ENCODE assay signal across 8 cellular contexts in genomic region chr20:3818155-3819151, GRCh38. TPM values are rescaled to one million over a fixed set of nuclear protein-coding genes. Genes with fewer than 3 reads are reported as not detected.
DNase-seq lines count a peak whose midpoint lies in the region; ATAC-seq, FAIRE-seq and TF ChIP-seq lines count a peak whose summit lies in the region.

No MANE protein-coding gene starts in this region.

- peak; percentile 88 for TF ChIP-seq RAD21 in HepG2 (CRISPR knock-in tag; IDR thresholded peaks at IDR 0.05)

- H3K4me2 ChIP-seq in OCI-LY3 (ENCODE audit: low read length) = no peak overlapping the region
- H3K4me2 ChIP-seq in HepG2 (ENCODE audit: low read depth, low read length) = peak overlapping the region; percentile 87

- H3K9me3 ChIP-seq in OCI-LY3 (ENCODE audit: insufficient read depth, low read length) (no peaks in the 10 kb centered on the region), HepG2 (ENCODE audit: low read length) (no peaks in the 10 kb centered on the region), thoracic aorta (no peaks in the 10 kb centered on the region)

- no TSS peak for BruUV-seq in HepG2 (replicated peaks; lab: Mats Ljungman, UMichigan)

- in situ Hi-C loops in HepG2 (cut with HindIII; ENCODE audit: extremely low pct_ligation_motif_present, low pct_unique_long_range_greater_than_20kb) = loop anchor here (5.0 kb wide), 1 partner anchor 36 kb away; the partner anchor contains the start of gene SPEF1

- H3K4me3 ChIP-seq in OCI-LY3 (ENCODE audit: low read length) (no peak overlapping the region), HepG2 (replicated peaks in 1 of 3; ENCODE audit: insufficient read depth in 1 of 3, low read depth in 2 of 3, low read length in 3 of 3) (peak overlapping the region in 2 of 3 experiments; percentile 0 to 61; a peak in 4 of 6 replicates), thoracic aorta (no peak overlapping the region)

- intact Hi-C loops in HepG2 (cut with micrococcal nuclease; ENCODE audit: unreplicated experiment) = loop anchor here (1.0 to 2.0 kb wide), 2 partner anchors 31 to 66 kb away; no protein-coding TSS in a partner anchor

- H2AFZ ChIP-seq in OCI-LY3 (ENCODE audit: low read depth, low read length) (no peak overlapping the region), HepG2 (ENCODE audit: low read length) (peak overlapping the region; percentile 70)

- peak in 1 of 2 experiments; percentile 59; a peak in 3 of 4 replicates for TF ChIP-seq POLR2A in HepG2 (IDR thresholded peaks at IDR 0.05; ENCODE audit: insufficient read depth in 1 of 2, low read depth in 2 of 2, low read length in 2 of 2)

- TF ChIP-seq EP300 in HepG2 (IDR thresholded peaks at IDR 0.05; ENCODE audit: low read depth in 2 of 2, low read length in 2 of 2) (no peak), HepG2 (CRISPR knock-in tag; IDR thresholded peaks at IDR 0.05; ENCODE audit: borderline replicate concordance) (no peak; the same call in 1 of the 2 replicates)

- no peaks in the 10 kb centered on the region for H4K20me1 ChIP-seq in OCI-LY3 (ENCODE audit: insufficient read depth, low read length)
- no peaks in the 10 kb centered on the region for H4K20me1 ChIP-seq in HepG2 (ENCODE audit: insufficient read depth, low read length)

- CTCF ChIA-PET in HepG2 (lab: Yijun Ruan, JAX; ENCODE audit: low intra/inter-chr PET ratio, low total read pairs) = interaction anchor here (0.7 to 4.6 kb wide), 6 partner anchors 23 to 69 kb away, joined by 3 to 119 read pairs (median 6); partner anchors contain the start of genes CDC25B, CENPB and SPEF1

- POLR2A ChIA-PET in HepG2 (lab: Yijun Ruan, JAX) = interaction anchor here (0.6 to 4.8 kb wide), 20 partner anchors 9 to 1151 kb away, joined by 3 to 134 read pairs (median 4); partner anchors contain the start of genes ADISSP, CDC25B, CENPB and MAVS

- H3K27ac ChIP-seq in OCI-LY3 (ENCODE audit: low read length) (no peak overlapping the region), caudate nucleus (ENCODE audit: low read depth, low read length) (peak overlapping the region; percentile 58), HepG2 (ENCODE audit: extremely low read length, insufficient read depth, low read length) (peak overlapping the region; percentile 96), thoracic aorta (peak overlapping the region; percentile 31 to 92)

- H3K27me3 ChIP-seq in OCI-LY3 (ENCODE audit: low read depth, low read length) (peaks cover 9% of the 10 kb centered on the region; the same call in 1 of the 2 replicates), HepG2 (ENCODE audit: control insufficient read depth in 1 of 2, insufficient read depth in 2 of 2, low read length in 2 of 2) (peaks cover 3 to 10% of the 10 kb centered on the region in 2 experiments; a peak in 3 of 5 replicates), thoracic aorta (replicated peaks; ENCODE audit: insufficient read depth) (no peaks in the 10 kb centered on the region)

- H3K36me3 ChIP-seq in OCI-LY3 (replicated peaks; ENCODE audit: low read depth, low read length) (peaks cover 5% of the 10 kb centered on the region), HepG2 (replicated peaks in 1 of 2; ENCODE audit: control insufficient read depth in 1 of 2, insufficient read depth in 2 of 2, low read length in 2 of 2) (peaks cover 3 to 10% of the 10 kb centered on the region in 2 experiments), thoracic aorta (peaks cover 8% of the 10 kb centered on the region)

- TF ChIP-seq CTCF in D721Med (IDR thresholded peaks at IDR 0.05; ENCODE audit: insufficient read depth, missing control alignments) (peak; percentile 49), OCI-LY3 (IDR thresholded peaks at IDR 0.05; ENCODE audit: low read depth, low read length) (peak; percentile 41), HepG2 (CRISPR knock-in tag; IDR thresholded peaks at IDR 0.05) (peak; percentile 99), thoracic aorta (IDR thresholded peaks at IDR 0.05) (peak; percentile 59)

- no peak for FAIRE-seq in D721Med (lab: Jason Lieb, UNC)
- peak; percentile 92 for FAIRE-seq in HepG2 (lab: Jason Lieb, UNC)

- H3K4me1 ChIP-seq in OCI-LY3 (ENCODE audit: low read length) (peaks cover 11% of the 10 kb centered on the region), HepG2 (ENCODE audit: insufficient read depth, low read length) (peaks cover 37% of the 10 kb centered on the region), thoracic aorta (ENCODE audit: control insufficient read depth in 1 of 2, low read depth in 2 of 2) (peaks cover 4 to 27% of the 10 kb centered on the region in 2 donors)

- 43% methylated on average over 8 of the region's 8 CpGs for WGBS in HepG2 (ENCODE audit: low lambda C conversion rate)

- H3K9ac ChIP-seq in OCI-LY3 (ENCODE audit: low read length) (no peak overlapping the region), HepG2 (ENCODE audit: insufficient read depth, low read depth, low read length) (peak overlapping the region; percentile 55)

- peaks cover 7% of the 10 kb centered on the region for H3K79me2 ChIP-seq in OCI-LY3 (ENCODE audit: low read length)
- H3K79me2 ChIP-seq in HepG2 (ENCODE audit: insufficient read depth, low read length) = peaks cover 12% of the 10 kb centered on the region

- DNase-seq in D721Med (ENCODE audit: insufficient read length, low spot score) (no peak), HS-5 (ENCODE audit: low read depth) (peak; percentile 56), caudate nucleus (lab: John Stamatoyannopoulos, UW) (peak in 12 of 61 donors; percentile 15 to 43 (median 30)), HepG2 (ENCODE audit: low spot score) (peak; percentile 95), thoracic aorta (ENCODE audit: low spot score) (no peak)
- DNase-seq in activated CD4-positive, alpha-beta T cell treated with anti-CD3 and anti-CD28 coated beads for 4 hours = no peak

- ATAC-seq in HepG2 (peak; percentile 89), thoracic aorta (ENCODE audit: insufficient number of reproducible peaks, low FRiP score, low read depth) (no peak), HG03139 (IDR thresholded peaks at IDR 0.05; ENCODE audit: unreplicated experiment) (no peak)

RNA-seq across cellular contexts. Expression of gene AP5S1, which starts 1.9 kb away (rescaled TPM):
- 23.2 and 23.7 TPM in 2 replicates for total RNA-seq in HepG2 (2016; rRNA removed; fragmentation: Illumina TruSeq; extraction: Trizol)
- 6.5 and 6.6 TPM in 2 replicates for total RNA-seq in HepG2 (2016; cell fraction: cytosol; rRNA removed; fragmentation: Illumina TruSeq; extraction: Trizol; ENCODE audit: low read depth)
- total RNA-seq in HepG2 (2016; cell fraction: insoluble cytoplasmic fraction; rRNA removed; fragmentation: Illumina TruSeq; extraction: Trizol) = 20.8 and 26.3 TPM in 2 replicates
- total RNA-seq in HepG2 (2016; cell fraction: membrane; rRNA removed; fragmentation: Illumina TruSeq; extraction: Trizol) = 15.6 and 19.4 TPM in 2 replicates
- 14.1 and 15.3 TPM in 2 replicates for total RNA-seq in HepG2 (2016; cell fraction: nucleus; rRNA removed; fragmentation: Illumina TruSeq; extraction: Trizol)
- polyA plus RNA-seq in HepG2 (2011; rRNA removed) = 7.9 and 9.1 TPM in 2 replicates
- polyA plus RNA-seq in HepG2 (2011; cell fraction: cytosol; rRNA removed) = 6.7 and 9.3 TPM in 2 replicates
- 13.1 and 17.4 TPM in 2 replicates for polyA plus RNA-seq in HepG2 (2011; cell fraction: nucleus; rRNA removed)
- polyA plus RNA-seq in HepG2 (2012) = 6.2 and 7.2 TPM in 2 replicates
- polyA plus RNA-seq in HepG2 (2016; cell fraction: cytosol; fragmentation: Illumina TruSeq; extraction: Trizol; ENCODE audit: low read depth) = 6.5 and 8.5 TPM in 2 replicates
- polyA plus RNA-seq in HepG2 (2016; cell fraction: insoluble cytoplasmic fraction; fragmentation: Illumina TruSeq; extraction: Trizol; ENCODE audit: low read depth) = 20.4 and 21.3 TPM in 2 replicates
- polyA plus RNA-seq in HepG2 (2016; cell fraction: membrane; fragmentation: Illumina TruSeq; extraction: Trizol; ENCODE audit: low read depth) = 13.2 and 17.0 TPM in 2 replicates
- polyA plus RNA-seq in HepG2 (2016; cell fraction: nucleus; fragmentation: Illumina TruSeq; extraction: Trizol; ENCODE audit: insufficient read depth, low read depth) = 18.0 and 19.1 TPM in 2 replicates
- polyA minus RNA-seq in HepG2 (2011; rRNA and poly(A)+ RNA removed; ENCODE audit: low replicate concordance) = 15.2 and 46.1 TPM in 2 replicates
- polyA minus RNA-seq in HepG2 (2011; cell fraction: cytosol; rRNA and poly(A)+ RNA removed) = 8.3 and 11.6 TPM in 2 replicates
- polyA minus RNA-seq in HepG2 (2011; cell fraction: nucleus; rRNA and poly(A)+ RNA removed) = 23.7 and 26.3 TPM in 2 replicates
- 10 to 100 TPM; 12.3 to 18.0 TPM for total RNA-seq in thoracic aorta

RNA-seq across cellular contexts. Expression of gene CDC25B, which starts 22.3 kb away (rescaled TPM):
- total RNA-seq in HepG2 (2016; rRNA removed; fragmentation: Illumina TruSeq; extraction: Trizol) = 14.5 and 19.3 TPM in 2 replicates
- total RNA-seq in HepG2 (2016; cell fraction: cytosol; rRNA removed; fragmentation: Illumina TruSeq; extraction: Trizol; ENCODE audit: low read depth) = 5.8 and 5.9 TPM in 2 replicates
- total RNA-seq in HepG2 (2016; cell fraction: insoluble cytoplasmic fraction; rRNA removed; fragmentation: Illumina TruSeq; extraction: Trizol) = 15.3 and 18.9 TPM in 2 replicates
- total RNA-seq in HepG2 (2016; cell fraction: membrane; rRNA removed; fragmentation: Illumina TruSeq; extraction: Trizol) = 18.7 and 19.9 TPM in 2 replicates
- 13.9 and 16.9 TPM in 2 replicates for total RNA-seq in HepG2 (2016; cell fraction: nucleus; rRNA removed; fragmentation: Illumina TruSeq; extraction: Trizol)
- polyA plus RNA-seq in HepG2 (2011; rRNA removed) = 14.3 and 19.4 TPM in 2 replicates
- 11.6 and 15.6 TPM in 2 replicates for polyA plus RNA-seq in HepG2 (2011; cell fraction: cytosol; rRNA removed)
- 49.0 and 73.9 TPM in 2 replicates for polyA plus RNA-seq in HepG2 (2011; cell fraction: nucleus; rRNA removed)
- polyA plus RNA-seq in HepG2 (2012) = 26.0 and 33.6 TPM in 2 replicates
- polyA plus RNA-seq in HepG2 (2016; cell fraction: cytosol; fragmentation: Illumina TruSeq; extraction: Trizol; ENCODE audit: low read depth) = 10.4 and 11.1 TPM in 2 replicates
- 30.9 and 41.0 TPM in 2 replicates for polyA plus RNA-seq in HepG2 (2016; cell fraction: insoluble cytoplasmic fraction; fragmentation: Illumina TruSeq; extraction: Trizol; ENCODE audit: low read depth)
- polyA plus RNA-seq in HepG2 (2016; cell fraction: membrane; fragmentation: Illumina TruSeq; extraction: Trizol; ENCODE audit: low read depth) = 21.7 and 25.1 TPM in 2 replicates
- 40.4 and 46.6 TPM in 2 replicates for polyA plus RNA-seq in HepG2 (2016; cell fraction: nucleus; fragmentation: Illumina TruSeq; extraction: Trizol; ENCODE audit: insufficient read depth, low read depth)
- 22.5 and 47.0 TPM in 2 replicates for polyA minus RNA-seq in HepG2 (2011; rRNA and poly(A)+ RNA removed; ENCODE audit: low replicate concordance)
- polyA minus RNA-seq in HepG2 (2011; cell fraction: cytosol; rRNA and poly(A)+ RNA removed) = 15.7 and 18.9 TPM in 2 replicates
- polyA minus RNA-seq in HepG2 (2011; cell fraction: nucleus; rRNA and poly(A)+ RNA removed) = 11.1 and 13.0 TPM in 2 replicates
- total RNA-seq in thoracic aorta = 10 to 100 TPM; 28.4 to 41.8 TPM

RNA-seq across cellular contexts. Expression of gene MAVS, which starts 28.2 kb away (rescaled TPM):
- 36.6 and 44.4 TPM in 2 replicates for total RNA-seq in HepG2 (2016; rRNA removed; fragmentation: Illumina TruSeq; extraction: Trizol)
- total RNA-seq in HepG2 (2016; cell fraction: cytosol; rRNA removed; fragmentation: Illumina TruSeq; extraction: Trizol; ENCODE audit: low read depth) = 4.7 and 5.3 TPM in 2 replicates
- 37.6 and 37.9 TPM in 2 replicates for total RNA-seq in HepG2 (2016; cell fraction: insoluble cytoplasmic fraction; rRNA removed; fragmentation: Illumina TruSeq; extraction: Trizol)
- total RNA-seq in HepG2 (2016; cell fraction: membrane; rRNA removed; fragmentation: Illumina TruSeq; extraction: Trizol) = 17.4 and 17.9 TPM in 2 replicates
- 23.6 and 27.3 TPM in 2 replicates for total RNA-seq in HepG2 (2016; cell fraction: nucleus; rRNA removed; fragmentation: Illumina TruSeq; extraction: Trizol)
- 27.3 and 27.8 TPM in 2 replicates for polyA plus RNA-seq in HepG2 (2011; rRNA removed)
- polyA plus RNA-seq in HepG2 (2011; cell fraction: cytosol; rRNA removed) = 15.7 and 16.8 TPM in 2 replicates
- polyA plus RNA-seq in HepG2 (2011; cell fraction: nucleus; rRNA removed) = 36.4 and 42.5 TPM in 2 replicates
- polyA plus RNA-seq in HepG2 (2012) = 18.3 and 22.8 TPM in 2 replicates
- 2.6 TPM in 2 replicates for polyA plus RNA-seq in HepG2 (2016; cell fraction: cytosol; fragmentation: Illumina TruSeq; extraction: Trizol; ENCODE audit: low read depth)
- polyA plus RNA-seq in HepG2 (2016; cell fraction: insoluble cytoplasmic fraction; fragmentation: Illumina TruSeq; extraction: Trizol; ENCODE audit: low read depth) = 25.4 and 30.9 TPM in 2 replicates
- 6.2 and 7.0 TPM in 2 replicates for polyA plus RNA-seq in HepG2 (2016; cell fraction: membrane; fragmentation: Illumina TruSeq; extraction: Trizol; ENCODE audit: low read depth)
- polyA plus RNA-seq in HepG2 (2016; cell fraction: nucleus; fragmentation: Illumina TruSeq; extraction: Trizol; ENCODE audit: insufficient read depth, low read depth) = 35.3 and 39.8 TPM in 2 replicates
- 25.5 and 99.2 TPM in 2 replicates for polyA minus RNA-seq in HepG2 (2011; rRNA and poly(A)+ RNA removed; ENCODE audit: low replicate concordance)
- 36.0 and 39.4 TPM in 2 replicates for polyA minus RNA-seq in HepG2 (2011; cell fraction: cytosol; rRNA and poly(A)+ RNA removed)
- polyA minus RNA-seq in HepG2 (2011; cell fraction: nucleus; rRNA and poly(A)+ RNA removed) = 27.7 and 33.1 TPM in 2 replicates
- 10 to 100 TPM; 35.2 to 42.1 TPM for total RNA-seq in thoracic aorta

RNA-seq across cellular contexts. Expression of gene CENPB, which starts 31.9 kb away (rescaled TPM):
- 42.9 and 54.5 TPM in 2 replicates for total RNA-seq in HepG2 (2016; rRNA removed; fragmentation: Illumina TruSeq; extraction: Trizol)
- total RNA-seq in HepG2 (2016; cell fraction: cytosol; rRNA removed; fragmentation: Illumina TruSeq; extraction: Trizol; ENCODE audit: low read depth) = 12.7 and 12.9 TPM in 2 replicates
- 42.6 and 53.4 TPM in 2 replicates for total RNA-seq in HepG2 (2016; cell fraction: insoluble cytoplasmic fraction; rRNA removed; fragmentation: Illumina TruSeq; extraction: Trizol)
- 44.1 and 47.1 TPM in 2 replicates for total RNA-seq in HepG2 (2016; cell fraction: membrane; rRNA removed; fragmentation: Illumina TruSeq; extraction: Trizol)
- 22.9 and 28.9 TPM in 2 replicates for total RNA-seq in HepG2 (2016; cell fraction: nucleus; rRNA removed; fragmentation: Illumina TruSeq; extraction: Trizol)
- polyA plus RNA-seq in HepG2 (2011; rRNA removed) = 10.4 and 15.6 TPM in 2 replicates
- polyA plus RNA-seq in HepG2 (2011; cell fraction: cytosol; rRNA removed) = 13.3 and 14.8 TPM in 2 replicates
- polyA plus RNA-seq in HepG2 (2011; cell fraction: nucleus; rRNA removed) = 19.0 and 20.4 TPM in 2 replicates
- polyA plus RNA-seq in HepG2 (2012) = 20.0 and 24.1 TPM in 2 replicates
- polyA plus RNA-seq in HepG2 (2016; cell fraction: cytosol; fragmentation: Illumina TruSeq; extraction: Trizol; ENCODE audit: low read depth) = 11.2 and 11.4 TPM in 2 replicates
- polyA plus RNA-seq in HepG2 (2016; cell fraction: insoluble cytoplasmic fraction; fragmentation: Illumina TruSeq; extraction: Trizol; ENCODE audit: low read depth) = 37.8 and 42.0 TPM in 2 replicates
- polyA plus RNA-seq in HepG2 (2016; cell fraction: membrane; fragmentation: Illumina TruSeq; extraction: Trizol; ENCODE audit: low read depth) = 28.4 and 33.6 TPM in 2 replicates
- polyA plus RNA-seq in HepG2 (2016; cell fraction: nucleus; fragmentation: Illumina TruSeq; extraction: Trizol; ENCODE audit: insufficient read depth, low read depth) = 36.6 and 38.3 TPM in 2 replicates
- polyA minus RNA-seq in HepG2 (2011; rRNA and poly(A)+ RNA removed; ENCODE audit: low replicate concordance) = 40.5 and 51.2 TPM in 2 replicates
- 17.9 and 18.5 TPM in 2 replicates for polyA minus RNA-seq in HepG2 (2011; cell fraction: cytosol; rRNA and poly(A)+ RNA removed)
- 16.0 and 16.7 TPM in 2 replicates for polyA minus RNA-seq in HepG2 (2011; cell fraction: nucleus; rRNA and poly(A)+ RNA removed)
- 100 to 1,000 TPM in 1 of 2 donors, 10 to 100 TPM in 1; 97.2 to 114 TPM for total RNA-seq in thoracic aorta

RNA-seq across cellular contexts. Expression of gene SPEF1, which starts 37.2 kb away (rescaled TPM):
- total RNA-seq in HepG2 (2016; rRNA removed; fragmentation: Illumina TruSeq; extraction: Trizol) = 0.27 and 0.32 TPM in 2 replicates
- not detected in 2 replicates for total RNA-seq in HepG2 (2016; cell fraction: cytosol; rRNA removed; fragmentation: Illumina TruSeq; extraction: Trizol; ENCODE audit: low read depth)
- 0.15 and 0.22 TPM in 2 replicates for total RNA-seq in HepG2 (2016; cell fraction: insoluble cytoplasmic fraction; rRNA removed; fragmentation: Illumina TruSeq; extraction: Trizol)
- 0.17 and 0.22 TPM in 2 replicates for total RNA-seq in HepG2 (2016; cell fraction: membrane; rRNA removed; fragmentation: Illumina TruSeq; extraction: Trizol)
- 0.40 TPM in 1 of 2 replicates, not detected in the other for total RNA-seq in HepG2 (2016; cell fraction: nucleus; rRNA removed; fragmentation: Illumina TruSeq; extraction: Trizol)
- 0.05 and 0.11 TPM in 2 replicates for polyA plus RNA-seq in HepG2 (2011; rRNA removed)
- polyA plus RNA-seq in HepG2 (2011; cell fraction: cytosol; rRNA removed) = 0.08 TPM in 1 of 2 replicates, not detected in the other
- 0.45 and 0.84 TPM in 2 replicates for polyA plus RNA-seq in HepG2 (2011; cell fraction: nucleus; rRNA removed)
- polyA plus RNA-seq in HepG2 (2012) = 0.11 TPM in 1 of 2 replicates, not detected in the other
- 0.17 and 0.22 TPM in 2 replicates for polyA plus RNA-seq in HepG2 (2016; cell fraction: cytosol; fragmentation: Illumina TruSeq; extraction: Trizol; ENCODE audit: low read depth)
- polyA plus RNA-seq in HepG2 (2016; cell fraction: insoluble cytoplasmic fraction; fragmentation: Illumina TruSeq; extraction: Trizol; ENCODE audit: low read depth) = 0.24 and 0.25 TPM in 2 replicates
- polyA plus RNA-seq in HepG2 (2016; cell fraction: membrane; fragmentation: Illumina TruSeq; extraction: Trizol; ENCODE audit: low read depth) = 0.20 and 0.42 TPM in 2 replicates
- 0.29 TPM in 1 of 2 replicates, not detected in the other for polyA plus RNA-seq in HepG2 (2016; cell fraction: nucleus; fragmentation: Illumina TruSeq; extraction: Trizol; ENCODE audit: insufficient read depth, low read depth)
- polyA minus RNA-seq in HepG2 (2011; rRNA and poly(A)+ RNA removed; ENCODE audit: low replicate concordance) = 0.08 and 0.14 TPM in 2 replicates
- not detected in 2 replicates for polyA minus RNA-seq in HepG2 (2011; cell fraction: cytosol; rRNA and poly(A)+ RNA removed)
- polyA minus RNA-seq in HepG2 (2011; cell fraction: nucleus; rRNA and poly(A)+ RNA removed) = 0.64 TPM in 1 of 2 replicates, not detected in the other
- under 1 TPM in 1 of 2 donors, not detected in 1; 0.27 TPM for total RNA-seq in thoracic aorta

Comparison
In these comparisons a context has a peak if more than half of its experiments do, and no peak if none do; other contexts are left out.
1. DNase-seq: peak in HS-5 (single experiment) and HepG2 (single experiment); none in D721Med (single experiment), thoracic aorta (single experiment) and activated CD4-positive, alpha-beta T cell treated with anti-CD3 and anti-CD28 coated beads for 4 hours (0 of 2).
2. CTCF ChIP-seq: peak in every context shown above with its lines; median percentile 99 in HepG2; 59 in thoracic aorta; 49 in D721Med; 41 in OCI-LY3.
3. H3K4me3 ChIP-seq: peak in HepG2 (2 of 3); none in OCI-LY3 (single experiment) and thoracic aorta (single experiment).